In the genomic region with DNA sequence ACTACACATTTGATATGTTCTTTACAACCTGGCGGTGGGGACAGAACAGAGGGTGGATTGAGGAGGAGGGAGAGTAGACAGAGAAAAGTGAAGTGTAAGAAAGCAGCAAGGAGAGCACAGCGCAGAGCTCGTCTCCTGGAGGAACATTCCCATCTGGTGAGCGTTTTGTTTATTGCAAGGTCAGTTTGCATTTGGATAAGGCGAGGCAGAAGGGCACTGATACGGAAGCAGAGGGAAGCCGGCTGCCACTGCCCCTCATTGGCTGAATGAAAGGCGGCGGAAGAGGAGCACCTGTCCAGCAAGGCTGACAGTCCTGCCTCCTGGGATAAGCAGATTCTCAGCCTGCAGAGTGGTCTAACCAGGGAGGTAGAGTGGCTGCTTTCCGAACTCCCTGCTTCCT, we compare ENCODE assay signal across 2 cellular contexts.
TF ChIP-seq lines count a peak whose summit lies in the region.

No MANE protein-coding gene starts in this region.

TF ChIP-seq in liver, 16 proteins besides CTCF, POLR2A, EP300 and RAD21 (continued from another document):
- TF ChIP-seq, protein P1, sequence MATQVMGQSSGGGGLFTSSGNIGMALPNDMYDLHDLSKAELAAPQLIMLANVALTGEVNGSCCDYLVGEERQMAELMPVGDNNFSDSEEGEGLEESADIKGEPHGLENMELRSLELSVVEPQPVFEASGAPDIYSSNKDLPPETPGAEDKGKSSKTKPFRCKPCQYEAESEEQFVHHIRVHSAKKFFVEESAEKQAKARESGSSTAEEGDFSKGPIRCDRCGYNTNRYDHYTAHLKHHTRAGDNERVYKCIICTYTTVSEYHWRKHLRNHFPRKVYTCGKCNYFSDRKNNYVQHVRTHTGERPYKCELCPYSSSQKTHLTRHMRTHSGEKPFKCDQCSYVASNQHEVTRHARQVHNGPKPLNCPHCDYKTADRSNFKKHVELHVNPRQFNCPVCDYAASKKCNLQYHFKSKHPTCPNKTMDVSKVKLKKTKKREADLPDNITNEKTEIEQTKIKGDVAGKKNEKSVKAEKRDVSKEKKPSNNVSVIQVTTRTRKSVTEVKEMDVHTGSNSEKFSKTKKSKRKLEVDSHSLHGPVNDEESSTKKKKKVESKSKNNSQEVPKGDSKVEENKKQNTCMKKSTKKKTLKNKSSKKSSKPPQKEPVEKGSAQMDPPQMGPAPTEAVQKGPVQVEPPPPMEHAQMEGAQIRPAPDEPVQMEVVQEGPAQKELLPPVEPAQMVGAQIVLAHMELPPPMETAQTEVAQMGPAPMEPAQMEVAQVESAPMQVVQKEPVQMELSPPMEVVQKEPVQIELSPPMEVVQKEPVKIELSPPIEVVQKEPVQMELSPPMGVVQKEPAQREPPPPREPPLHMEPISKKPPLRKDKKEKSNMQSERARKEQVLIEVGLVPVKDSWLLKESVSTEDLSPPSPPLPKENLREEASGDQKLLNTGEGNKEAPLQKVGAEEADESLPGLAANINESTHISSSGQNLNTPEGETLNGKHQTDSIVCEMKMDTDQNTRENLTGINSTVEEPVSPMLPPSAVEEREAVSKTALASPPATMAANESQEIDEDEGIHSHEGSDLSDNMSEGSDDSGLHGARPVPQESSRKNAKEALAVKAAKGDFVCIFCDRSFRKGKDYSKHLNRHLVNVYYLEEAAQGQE (IDR thresholded peaks at IDR 0.05): no peak
- TF ChIP-seq, protein P2, sequence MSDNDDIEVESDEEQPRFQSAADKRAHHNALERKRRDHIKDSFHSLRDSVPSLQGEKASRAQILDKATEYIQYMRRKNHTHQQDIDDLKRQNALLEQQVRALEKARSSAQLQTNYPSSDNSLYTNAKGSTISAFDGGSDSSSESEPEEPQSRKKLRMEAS (IDR thresholded peaks at IDR 0.05): no peak
- TF ChIP-seq NR2F2 (IDR thresholded peaks at IDR 0.05): no peak
- no peak for TF ChIP-seq EGR1 (IDR thresholded peaks at IDR 0.05; ENCODE audit: low read depth in 2 of 2)
- TF ChIP-seq GABPA (IDR thresholded peaks at IDR 0.05 in 1 of 2, conservative IDR thresholded peaks at IDR 0.05 in 1 of 2): no peak
- TF ChIP-seq ZBTB33 (IDR thresholded peaks at IDR 0.05): no peak
- no peak for TF ChIP-seq HNF4A (conservative IDR thresholded peaks at IDR 0.05)
- no peak for TF ChIP-seq RXRA (IDR thresholded peaks at IDR 0.05)
- no peak for TF ChIP-seq JUND (IDR thresholded peaks at IDR 0.05)

TF ChIP-seq in HepG2, 621 proteins besides CTCF, POLR2A, EP300 and RAD21 (continued from another document):
- no peak for TF ChIP-seq CSRNP2 (CRISPR knock-in tag; conservative IDR thresholded peaks at IDR 0.05; ENCODE audit: low read depth)
- no peak for TF ChIP-seq RNF2 (conservative IDR thresholded peaks at IDR 0.05; ENCODE audit: low read depth)
TF ChIP-seq in HepG2: peak in this region for 0.
